ENCODE assay signal across 8 cellular contexts in the genomic region with DNA sequence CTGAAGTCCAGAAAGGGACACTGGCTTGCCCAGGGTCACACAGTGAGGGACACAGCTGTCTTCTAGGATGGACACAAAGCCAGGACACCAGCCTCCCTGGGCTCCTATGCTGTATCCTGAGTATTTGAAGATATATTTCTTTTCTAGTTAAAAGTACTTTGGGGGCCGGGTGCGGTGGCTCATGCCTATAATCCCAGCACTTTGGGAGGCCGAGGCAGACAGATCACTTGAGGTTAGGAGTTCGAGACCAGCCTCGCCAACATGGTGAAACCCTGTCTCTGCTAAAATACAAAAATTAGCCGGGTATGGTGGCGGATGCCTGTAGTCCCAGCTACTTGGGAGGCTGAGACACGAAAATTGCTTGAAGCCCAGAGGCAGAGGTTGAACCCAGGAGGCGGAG. TPM values are rescaled to one million over a fixed set of nuclear protein-coding genes. Genes with fewer than 3 reads are reported as not detected.
A peak's percentile ranks its signal among the peaks of the same experiment; 100 is the strongest.
DNase-seq lines count a peak whose midpoint lies in the region; ATAC-seq, FAIRE-seq and TF ChIP-seq lines count a peak whose summit lies in the region.
"Not testable (repeated sequence)": the region's sequence is repeated elsewhere in the genome, so short reads cannot be mapped to it uniquely, and the experiment has no call there.

No MANE protein-coding gene starts in this region.

- H4K8ac ChIP-seq in H1 (ENCODE audit: extremely low read depth, insufficient read depth, low read length): not testable (repeated sequence)

- not testable (repeated sequence) for H3K14ac ChIP-seq in H1 (ENCODE audit: insufficient read length)

- peak overlapping the region in 3 of 8 donors; percentile 59 to 84 (median 72) for H3K27ac Mint-ChIP-seq in CD8-positive, alpha-beta memory T cell
- H3K27ac Mint-ChIP-seq in WTC11: peak overlapping the region; percentile 93

- H3K56ac ChIP-seq in H1 (replicated peaks; ENCODE audit: insufficient read length, low read depth, low read length): not testable (repeated sequence)

- not testable (repeated sequence) for TF ChIP-seq POLR2A in H1 (IDR thresholded peaks at IDR 0.05; ENCODE audit: control extremely low read depth in 1 of 2, low read depth in 2 of 2, low read length in 2 of 2); gastrocnemius medialis (IDR thresholded peaks at IDR 0.05); stomach (IDR thresholded peaks at IDR 0.05)

- H3K4me1 ChIP-seq in CD8-positive, alpha-beta memory T cell (ENCODE audit: insufficient read depth, low read length): peaks cover 20% of the 10 kb centered on the region
- H3K4me1 ChIP-seq in HUES6 (ENCODE audit: control insufficient read depth, insufficient read depth, low read length): peaks cover 35% of the 10 kb centered on the region
- H3K4me1 ChIP-seq in H1 (replicated peaks in 1 of 4; ENCODE audit: control insufficient read depth in 3 of 4, insufficient read depth in 4 of 4, low read length in 3 of 4): peaks cover 0 to 13% (median 8%) of the 10 kb centered on the region in 4 experiments; a peak in 6 of 7 replicates
- H3K4me1 ChIP-seq in psoas muscle: peaks cover 69% of the 10 kb centered on the region
- H3K4me1 ChIP-seq in gastrocnemius medialis: peaks cover 71 to 74% of the 10 kb centered on the region in 2 donors
- peaks cover 0 to 17% (median 8%) of the 10 kb centered on the region in 4 donors for H3K4me1 ChIP-seq in stomach

- H3K9me3 Mint-ChIP-seq in CD8-positive, alpha-beta memory T cell; WTC11: not testable (repeated sequence)

- not testable (repeated sequence) for H4K20me1 ChIP-seq in H1 (replicated peaks in 1 of 2; ENCODE audit: control insufficient read depth in 1 of 2, insufficient read depth in 2 of 2, low read length in 2 of 2)

- not testable (repeated sequence) for H3K27me3 ChIP-seq in CD8-positive, alpha-beta memory T cell (ENCODE audit: insufficient read depth, low read length, poor library complexity, severe bottlenecking); HUES6 (ENCODE audit: control insufficient read depth, insufficient read depth, low read length); H1 (replicated peaks in 1 of 4; ENCODE audit: control insufficient read depth in 3 of 4, extremely low read depth in 1 of 4, insufficient read depth in 3 of 4, low read length in 3 of 4); psoas muscle (ENCODE audit: insufficient read depth in 3 of 3, low read length in 2 of 3); gastrocnemius medialis; stomach

- not testable (repeated sequence) for H3K18ac ChIP-seq in H1 (ENCODE audit: extremely low read depth, low read length)

- not testable (repeated sequence) for H2BK12ac ChIP-seq in H1 (ENCODE audit: low read depth, low read length)

- H3K23ac ChIP-seq in H1 (ENCODE audit: insufficient read length): not testable (repeated sequence)

- H4K91ac ChIP-seq in H1 (replicated peaks; ENCODE audit: insufficient read length, low read length): peak overlapping the region; percentile 44

- not testable (repeated sequence) for H3K79me2 ChIP-seq in H1 (ENCODE audit: control insufficient read depth in 1 of 2, insufficient read depth in 2 of 2, low read length in 2 of 2)

- not testable (repeated sequence) for TF ChIP-seq EP300 in H1 (IDR thresholded peaks at IDR 0.05; ENCODE audit: borderline replicate concordance in 1 of 2, low read depth in 2 of 2, low read length in 2 of 2); stomach (IDR thresholded peaks at IDR 0.05)

- H3K4me2 ChIP-seq in H1 (ENCODE audit: insufficient read depth in 1 of 2, low read depth in 2 of 2, low read length in 2 of 2): 0 out of 4 replicates have a peak overlapping the region, but pooled peaks of 1 of the 2 experiments have one; percentile 12

- not testable (repeated sequence) for ATAC-seq in WTC11, psoas muscle, gastrocnemius medialis

- H2BK5ac ChIP-seq in H1 (ENCODE audit: low read depth, low read length): 0 out of 2 replicates have a peak overlapping the region, but pooled peaks have one; percentile 4

- H3K27ac ChIP-seq in CD8-positive, alpha-beta memory T cell (ENCODE audit: low read depth, low read length): peak overlapping the region; percentile 93
- H3K27ac ChIP-seq in HUES6 (ENCODE audit: low read depth, low read length); H1 (ENCODE audit: low read depth, low read length); stomach: not testable (repeated sequence)
- H3K27ac ChIP-seq in psoas muscle (peak overlapping the region; percentile 99), gastrocnemius medialis (peak overlapping the region; percentile 97 to 100 (median 98))

- not testable (repeated sequence) for H2BK120ac ChIP-seq in H1 (replicated peaks; ENCODE audit: low read depth, low read length)

- H3K79me1 ChIP-seq in H1 (ENCODE audit: low read depth, low read length): not testable (repeated sequence)

- H3K9me3 ChIP-seq in CD8-positive, alpha-beta memory T cell (ENCODE audit: low read length); HUES6 (ENCODE audit: control insufficient read depth, insufficient read depth, low read depth, low read length); H1 (ENCODE audit: insufficient read depth in 2 of 2, low read depth in 1 of 2, low read length in 1 of 2); psoas muscle; gastrocnemius medialis; stomach: not testable (repeated sequence)

- not testable (repeated sequence) for H2AK5ac ChIP-seq in H1 (ENCODE audit: low read depth, low read length)

- H3K4me3 ChIP-seq in CD8-positive, alpha-beta memory T cell (ENCODE audit: low read length); H1 (ENCODE audit: extremely low read depth in 1 of 4, insufficient read depth in 2 of 4, low read depth in 3 of 4, low read length in 4 of 4); stomach: not testable (repeated sequence)
- H3K4me3 ChIP-seq in HUES6 (ENCODE audit: low read depth, low read length) (0 out of 2 replicates have a peak overlapping the region, but pooled peaks have one; percentile 5), psoas muscle (peak overlapping the region; percentile 79), gastrocnemius medialis (peak overlapping the region; percentile 52 to 64 (median 61))

- FAIRE-seq in H1 (lab: Jason Lieb, UNC): not testable (repeated sequence)

- POLR2A ChIA-PET in CD8-positive, alpha-beta memory T cell (lab: Charles Lee): not testable (repeated sequence)
- POLR2A ChIA-PET in WTC11 (lab: Charles Lee) (interaction anchor here (0.6 to 1.3 kb wide), 4 partner anchors 103 to 956 kb away, joined by 3 to 4 read pairs (median 3); partner anchors contain the start of genes ADK, AP3M1 and VDAC2), H1 (lab: Charles Lee; ENCODE audit: partially characterized antibody) (interaction anchor here (1.5 to 2.1 kb wide), 2 partner anchors 104 to 128 kb away, joined by 5 to 8 read pairs; partner anchors contain the start of gene VDAC2)

- H3K4ac ChIP-seq in H1 (replicated peaks; ENCODE audit: insufficient read length, low read depth, low read length): not testable (repeated sequence)

- H3K36me3 ChIP-seq in CD8-positive, alpha-beta memory T cell (ENCODE audit: insufficient read depth, low read length); HUES6 (ENCODE audit: control insufficient read depth, insufficient read depth, low read length); H1 (ENCODE audit: control insufficient read depth in 2 of 4, insufficient read depth in 4 of 4, low read length in 3 of 4); gastrocnemius medialis; stomach: not testable (repeated sequence)
- peaks cover 0 to 25% of the 10 kb centered on the region in 2 donors for H3K36me3 ChIP-seq in psoas muscle (ENCODE audit: insufficient read depth in 1 of 2, low read depth in 1 of 2)

- H3K9ac ChIP-seq in HUES6 (ENCODE audit: low read length); H1 (replicated peaks in 1 of 4; ENCODE audit: extremely low read depth in 1 of 4, low read depth in 3 of 4, low read length in 3 of 4): not testable (repeated sequence)

- CTCF ChIA-PET in CD8-positive, alpha-beta memory T cell (lab: Charles Lee): interaction anchor here (1.1 to 1.5 kb wide), 3 partner anchors 75 to 893 kb away, joined by 3 to 6 read pairs (median 3); partner anchors contain the start of gene COMTD1
- CTCF ChIA-PET in WTC11 (lab: Charles Lee): interaction anchor here (1.0 to 4.5 kb wide), 7 partner anchors 9 to 128 kb away, joined by 3 to 40 read pairs (median 6); partner anchors contain the start of gene COMTD1
- CTCF ChIA-PET in H1 (lab: Charles Lee; ENCODE audit: partially characterized antibody): interaction anchor here (0.6 to 3.3 kb wide), 13 partner anchors 8 to 128 kb away, joined by 3 to 28 read pairs (median 3); a partner anchor contains a TSS

- H3K4me1 Mint-ChIP-seq in CD8-positive, alpha-beta memory T cell: peaks cover 17 to 23% (median 18%) of the 10 kb centered on the region in 3 donors
- peaks cover 40% of the 10 kb centered on the region for H3K4me1 Mint-ChIP-seq in WTC11

- TF ChIP-seq CTCF in WTC11 (IDR thresholded peaks at IDR 0.05); H1 (IDR thresholded peaks at IDR 0.05; ENCODE audit: control extremely low read depth in 1 of 3, insufficient read depth in 1 of 3, low read depth in 1 of 3, low read length in 3 of 3); psoas muscle (IDR thresholded peaks at IDR 0.05); gastrocnemius medialis (IDR thresholded peaks at IDR 0.05 in 4 of 5, conservative IDR thresholded peaks at IDR 0.05 in 1 of 5); stomach (IDR thresholded peaks at IDR 0.05): not testable (repeated sequence)

- H2AFZ ChIP-seq in H1 (ENCODE audit: low read length): 0 out of 2 replicates have a peak overlapping the region, but pooled peaks have one; percentile 8

- TF ChIP-seq RAD21 in H1 (IDR thresholded peaks at IDR 0.05 in 1 of 2, conservative IDR thresholded peaks at IDR 0.05 in 1 of 2; ENCODE audit: low read depth in 2 of 2, low read length in 2 of 2): not testable (repeated sequence)

- not testable (repeated sequence) for H4K5ac ChIP-seq in H1 (ENCODE audit: insufficient read length, low read depth, low read length)

- H3K36me3 Mint-ChIP-seq in CD8-positive, alpha-beta memory T cell; WTC11: not testable (repeated sequence)

- peak overlapping the region; percentile 91; the same call in 1 of the 2 replicates for H2BK20ac ChIP-seq in H1 (ENCODE audit: low read length)

- H2BK15ac ChIP-seq in H1 (ENCODE audit: low read length): not testable (repeated sequence)

- 96% methylated on average over 9 of the region's 9 CpGs; no CpG with 5 or more reads in 1 of the 2 experiments for WGBS in H1 (ENCODE audit: extremely low coverage in 1 of 2, insufficient coverage in 1 of 2, insufficient read length in 1 of 2, insufficient replicate concordance in 2 of 2, low coverage in 1 of 2, low lambda C conversion rate in 2 of 2, missing lambda C conversion rate in 1 of 2), 2 experiments
- 93 to 96% (median 95%) methylated on average over 9 of the region's 9 CpGs for WGBS in psoas muscle, 3 donors
- 95 to 98% (median 96%) methylated on average over 9 of the region's 9 CpGs for WGBS in stomach, 5 donors

- H3K23me2 ChIP-seq in H1 (ENCODE audit: low read depth, low read length): not testable (repeated sequence)

- in situ Hi-C loops in gastrocnemius medialis (cut with MboI; ENCODE audit: low sequenced_read_pairs in 4 of 4): loop anchor here in 1 of 4 donors (10.0 kb wide), 1 partner anchor 842 kb away; no protein-coding TSS in a partner anchor

- peak overlapping the region in 1 of 7 donors; percentile 50 for H3K4me3 Mint-ChIP-seq in CD8-positive, alpha-beta memory T cell
- not testable (repeated sequence) for H3K4me3 Mint-ChIP-seq in WTC11

- DNase-seq in CD8-positive, alpha-beta memory T cell; WTC11 (ENCODE audit: low spot score); H1 (ENCODE audit: low read depth in 1 of 2, low spot score in 2 of 2); psoas muscle: not testable (repeated sequence)
- DNase-seq in mesenteric fat pad (ENCODE audit: low spot score): peak; percentile 60
- DNase-seq in gastrocnemius medialis: peak in 1 of 2 donors; percentile 9
- DNase-seq in stomach: peak; percentile 21

- not testable (repeated sequence) for H3K27me3 Mint-ChIP-seq in CD8-positive, alpha-beta memory T cell; WTC11 (ENCODE audit: low read depth)

- intact Hi-C loops in psoas muscle (cut with DNase I): loop anchor here (5.0 to 10.0 kb wide), 4 partner anchors 125 to 285 kb away; no protein-coding TSS in a partner anchor
- intact Hi-C loops in gastrocnemius medialis (cut with DNase I; ENCODE audit: low total_unique reads): loop anchor here (10.0 kb wide), 1 partner anchor 952 kb away; the partner anchor contains the start of genes ADK and AP3M1
- intact Hi-C loops in stomach (cut with DNase I; ENCODE audit: low total_unique reads): loop anchor here (10.0 kb wide), 1 partner anchor 128 kb away; the partner anchor contains the start of gene COMTD1

RNA-seq across cellular contexts. Expression of gene SAMD8, which starts 4.6 kb away (rescaled TPM):
- total RNA-seq in CD8-positive, alpha-beta memory T cell: 10 to 100 TPM; 15.0 to 16.4 TPM
- polyA plus RNA-seq in CD8-positive, alpha-beta memory T cell: 5.9 TPM
- total RNA-seq in WTC11 (2021): 20.9 to 23.0 TPM (median 21.7 TPM) in 3 replicates
- total RNA-seq in H1 (2021; fragmentation: NEBNext Ultra II Directional; extraction: Animal tissue kit (Norgen Biotek cat#: 25700)): 16.6 and 20.9 TPM in 2 replicates
- 9.3 and 11.7 TPM in 2 replicates for polyA plus RNA-seq in H1 (2011; rRNA removed)
- polyA plus RNA-seq in H1 (2011; cell fraction: cytosol; rRNA removed): 10.1 TPM
- polyA plus RNA-seq in H1 (2011; cell fraction: nucleus; rRNA removed): 6.1 TPM
- polyA plus RNA-seq in H1 (2012, experiment 1 of 2): 4.6 to 8.5 TPM (median 6.8 TPM) in 4 replicates
- 1.3 TPM for polyA plus RNA-seq in H1 (2012, experiment 2 of 2)
- polyA plus RNA-seq in H1 (2013, experiment 1 of 2): 10.8 TPM
- polyA plus RNA-seq in H1 (2013, experiment 2 of 2): 11.6 TPM
- 37.7 and 50.7 TPM in 2 replicates for polyA minus RNA-seq in H1 (2011; rRNA and poly(A)+ RNA removed)
- 11.7 TPM for polyA minus RNA-seq in H1 (2011; cell fraction: cytosol; rRNA and poly(A)+ RNA removed)
- polyA minus RNA-seq in H1 (2011; cell fraction: nucleus; rRNA and poly(A)+ RNA removed): 22.2 TPM
- 55.2 TPM for total RNA-seq in mesenteric fat pad
- 10 to 100 TPM; 30.0 to 44.2 (median 35.7) TPM for total RNA-seq in psoas muscle
- 10 to 100 TPM; 10.8 to 40.3 (median 21.3) TPM for polyA plus RNA-seq in psoas muscle
- total RNA-seq in gastrocnemius medialis: 100 to 1,000 TPM in 1 of 4 donors, 10 to 100 TPM in 3; 46.2 to 125 (median 68.9) TPM
- total RNA-seq in stomach: 10 to 100 TPM in 3 of 5 donors, 1 to 10 TPM in 2; 3.2 to 34.9 (median 11.9) TPM
- polyA plus RNA-seq in stomach: 1 to 10 TPM; 2.9 to 5.2 (median 4.3) TPM
